15 cellular contexts compared by ENCODE assay signal in genomic region chr21:44917446-44918106, GRCh38. TPM values are rescaled to one million over a fixed set of nuclear protein-coding genes. Genes with fewer than 3 reads are reported as not detected.
DNase-seq lines count a peak whose midpoint lies in the region; ATAC-seq and TF ChIP-seq lines count a peak whose summit lies in the region.
"Had no signal": no experiment of that assay in that cellular context is flagged by ENCODE, and none has a peak within 500 bp of the region (broad histone marks: within the 10 kb centered on the region; RNA-seq: fewer than 3 reads in every experiment).

No MANE protein-coding gene starts in this region.

- H3K36me3 Mint-ChIP-seq in CD8-positive, alpha-beta T cell: peaks cover 40% of the 10 kb centered on the region
- peaks cover 30% of the 10 kb centered on the region for H3K36me3 Mint-ChIP-seq in activated T-helper 2 cell treated with anti-CD3 and anti-CD28 coated beads, Interferon-gamma antibody, Interleukin-2, Interleukin-4, amounts not matched to agents 10 μg/mL and 5 μg/mL and 100 μg/mL, durations not matched to agents 14 hours and 24 hours and 36 hours (ENCODE audit: low read depth)

- H3K27ac ChIP-seq in BLaER1: no peak overlapping the region
- H3K27ac ChIP-seq in CD8-positive, alpha-beta T cell (ENCODE audit: low read depth, low read length): peak overlapping the region; percentile 26
- H3K27ac ChIP-seq in lower lobe of right lung: no peak overlapping the region
- H3K27ac ChIP-seq: brain microvascular endothelial cell, gastroesophageal sphincter had no signal

- H3K27me3 ChIP-seq in BLaER1 (no peaks in the 10 kb centered on the region), lower lobe of right lung (ENCODE audit: low read depth) (peaks cover 23% of the 10 kb centered on the region)
- H3K27me3 ChIP-seq in CD8-positive, alpha-beta T cell (ENCODE audit: insufficient read depth, low read length): no peaks in the 10 kb centered on the region

- no peaks in the 10 kb centered on the region for H3K27me3 Mint-ChIP-seq in CD8-positive, alpha-beta T cell (ENCODE audit: low read depth)
- H3K27me3 Mint-ChIP-seq in activated T-helper 2 cell treated with anti-CD3 and anti-CD28 coated beads, Interferon-gamma antibody, Interleukin-2, Interleukin-4, amounts not matched to agents 10 μg/mL and 5 μg/mL and 100 μg/mL, durations not matched to agents 14 hours and 24 hours and 36 hours (ENCODE audit: low read depth): no peaks in the 10 kb centered on the region

- ATAC-seq in CD8-positive, alpha-beta T cell: no peak
- no peak for ATAC-seq in lower lobe of right lung
- no peak for ATAC-seq in GM18870 (IDR thresholded peaks at IDR 0.05; ENCODE audit: unreplicated experiment)
- ATAC-seq: gastroesophageal sphincter had no signal

- peak overlapping the region; percentile 95 for H3K27ac Mint-ChIP-seq in CD8-positive, alpha-beta T cell
- H3K27ac Mint-ChIP-seq in activated T-helper 2 cell treated with anti-CD3 and anti-CD28 coated beads, Interferon-gamma antibody, Interleukin-2, Interleukin-4, amounts not matched to agents 10 μg/mL and 5 μg/mL and 100 μg/mL, durations not matched to agents 14 hours and 24 hours and 36 hours: peak overlapping the region; percentile 41

- no peak overlapping the region for H3K4me3 ChIP-seq in BLaER1
- H3K4me3 ChIP-seq in CD8-positive, alpha-beta T cell (ENCODE audit: low read depth, low read length): peak overlapping the region; percentile 99
- peak overlapping the region; percentile 58 for H3K4me3 ChIP-seq in lower lobe of right lung
- H3K4me3 ChIP-seq: gastroesophageal sphincter had no signal

- H4K20me1 ChIP-seq in BLaER1: no peaks in the 10 kb centered on the region

- intact Hi-C loops in CD8-positive, alpha-beta T cell (cut with DNase I, micrococcal nuclease): no loop called here
- intact Hi-C loops in activated T-helper 2 cell treated with anti-CD3 and anti-CD28 coated beads, Interferon-gamma antibody, Interleukin-2, Interleukin-4, amounts not matched to agents 10 μg/mL and 5 μg/mL and 100 μg/mL, durations not matched to agents 14 hours and 24 hours and 36 hours (cut with micrococcal nuclease): no loop called here
- intact Hi-C loops in lower lobe of right lung (cut with DNase I): no loop called here

- H3K9ac ChIP-seq in BLaER1: no peak overlapping the region

- peak in 1 of 7 experiments; percentile 10 for DNase-seq in CD8-positive, alpha-beta T cell
- DNase-seq in activated T-helper 2 cell treated with anti-CD3 and anti-CD28 coated beads, Interferon-gamma antibody, Interleukin-2, Interleukin-4, amounts not matched to agents 10 μg/mL and 5 μg/mL and 100 μg/mL, durations not matched to agents 14 hours and 24 hours and 36 hours (ENCODE audit: low spot score): no peak
- peak; percentile 39 for DNase-seq in lower lobe of right lung
- no peak for DNase-seq in hepatic stellate cell (ENCODE audit: low spot score)
- DNase-seq in SW 1271 (lab: John Stamatoyannopoulos, UW): no peak
- DNase-seq: activated CD8-positive, alpha-beta memory T cell treated with anti-CD3 and anti-CD28 coated beads, Interleukin-2, amount 50 U/mL, for 4 hours; brain microvascular endothelial cell; MM.1S; NCI-H2029 treated with DMSO at 0.1 percent for 48 hours; NCI-H526 treated with DMSO at 0.1 percent for 48 hours; retina had no signal

- H3K9me3 ChIP-seq in BLaER1: no peaks in the 10 kb centered on the region
- H3K9me3 ChIP-seq in CD8-positive, alpha-beta T cell (ENCODE audit: low read length): no peaks in the 10 kb centered on the region
- no peaks in the 10 kb centered on the region for H3K9me3 ChIP-seq in lower lobe of right lung
- H3K9me3 ChIP-seq: gastroesophageal sphincter had no signal

- POLR2A ChIA-PET in CD8-positive, alpha-beta T cell (lab: Charles Lee): interaction anchor here (0.8 to 3.9 kb wide), 6 partner anchors 10 to 44 kb away, joined by 4 to 51 read pairs (median 5); partner anchors contain the start of gene PTTG1IP

- H3K4me3 Mint-ChIP-seq in CD8-positive, alpha-beta T cell: peak overlapping the region; percentile 96
- H3K4me3 Mint-ChIP-seq in activated T-helper 2 cell treated with anti-CD3 and anti-CD28 coated beads, Interferon-gamma antibody, Interleukin-2, Interleukin-4, amounts not matched to agents 10 μg/mL and 5 μg/mL and 100 μg/mL, durations not matched to agents 14 hours and 24 hours and 36 hours (ENCODE audit: low read depth): peak overlapping the region; percentile 97

- H3K4me1 Mint-ChIP-seq in CD8-positive, alpha-beta T cell (ENCODE audit: low read depth): peaks cover 73% of the 10 kb centered on the region
- H3K4me1 Mint-ChIP-seq in activated T-helper 2 cell treated with anti-CD3 and anti-CD28 coated beads, Interferon-gamma antibody, Interleukin-2, Interleukin-4, amounts not matched to agents 10 μg/mL and 5 μg/mL and 100 μg/mL, durations not matched to agents 14 hours and 24 hours and 36 hours (ENCODE audit: low read depth): peaks cover 57% of the 10 kb centered on the region

- no peak for TF ChIP-seq CTCF in CD8-positive, alpha-beta T cell (IDR thresholded peaks at IDR 0.05)
- no peak for TF ChIP-seq CTCF in lower lobe of right lung (IDR thresholded peaks at IDR 0.05)

- H3K9me3 Mint-ChIP-seq in CD8-positive, alpha-beta T cell: no peaks in the 10 kb centered on the region
- H3K9me3 Mint-ChIP-seq in activated T-helper 2 cell treated with anti-CD3 and anti-CD28 coated beads, Interferon-gamma antibody, Interleukin-2, Interleukin-4, amounts not matched to agents 10 μg/mL and 5 μg/mL and 100 μg/mL, durations not matched to agents 14 hours and 24 hours and 36 hours: no peaks in the 10 kb centered on the region

- H3K4me1 ChIP-seq in BLaER1: peaks cover 87% of the 10 kb centered on the region
- peaks cover 75% of the 10 kb centered on the region for H3K4me1 ChIP-seq in CD8-positive, alpha-beta T cell (ENCODE audit: insufficient read depth, low read length)
- H3K4me1 ChIP-seq in lower lobe of right lung: peaks cover 50% of the 10 kb centered on the region

- H3K36me3 ChIP-seq in BLaER1: no peaks in the 10 kb centered on the region
- peaks cover 9% of the 10 kb centered on the region for H3K36me3 ChIP-seq in CD8-positive, alpha-beta T cell (ENCODE audit: insufficient read depth, low read length)
- H3K36me3 ChIP-seq in lower lobe of right lung: no peaks in the 10 kb centered on the region
- H3K36me3 ChIP-seq: brain microvascular endothelial cell, gastroesophageal sphincter had no signal

- peak overlapping the region; percentile 98 for H3K4me2 ChIP-seq in BLaER1

- CTCF ChIA-PET in CD8-positive, alpha-beta T cell (lab: Charles Lee): interaction anchor here (3.4 to 6.1 kb wide), 4 partner anchors 10 to 23 kb away, joined by 12 to 51 read pairs (median 34); no protein-coding TSS in a partner anchor

RNA-seq across cellular contexts. Expression of gene ITGB2, which starts 3.1 kb away (rescaled TPM):
- total RNA-seq in CD8-positive, alpha-beta T cell: 100 to 1,000 TPM; 234 to 245 TPM
- 210 and 212 TPM in 2 replicates for total RNA-seq in activated T-helper 2 cell treated with anti-CD3 and anti-CD28 coated beads, Interferon-gamma antibody, Interleukin-2, Interleukin-4, amounts not matched to agents 10 μg/mL and 5 μg/mL and 100 μg/mL, durations not matched to agents 14 hours and 24 hours and 36 hours
- total RNA-seq in lower lobe of right lung: 468 TPM
- total RNA-seq: RPMI7951 had no signal

RNA-seq across cellular contexts. Expression of gene SLX9, which starts 22.3 kb away (rescaled TPM):
- total RNA-seq in CD8-positive, alpha-beta T cell: 10 to 100 TPM in 1 of 2 experiments, 1 to 10 TPM in 1; 8.2 to 10.0 TPM
- 65.8 and 72.6 TPM in 2 replicates for total RNA-seq in activated T-helper 2 cell treated with anti-CD3 and anti-CD28 coated beads, Interferon-gamma antibody, Interleukin-2, Interleukin-4, amounts not matched to agents 10 μg/mL and 5 μg/mL and 100 μg/mL, durations not matched to agents 14 hours and 24 hours and 36 hours
- 15.7 TPM for total RNA-seq in lower lobe of right lung

RNA-seq across cellular contexts. Expression of gene PTTG1IP, which starts 44.1 kb away (rescaled TPM):
- 10 to 100 TPM; 71.0 to 73.3 TPM for total RNA-seq in CD8-positive, alpha-beta T cell
- total RNA-seq in activated T-helper 2 cell treated with anti-CD3 and anti-CD28 coated beads, Interferon-gamma antibody, Interleukin-2, Interleukin-4, amounts not matched to agents 10 μg/mL and 5 μg/mL and 100 μg/mL, durations not matched to agents 14 hours and 24 hours and 36 hours: 48.1 and 48.3 TPM in 2 replicates
- total RNA-seq in lower lobe of right lung: 209 TPM
